33 cellular contexts compared by ENCODE assay signal in the genomic region with DNA sequence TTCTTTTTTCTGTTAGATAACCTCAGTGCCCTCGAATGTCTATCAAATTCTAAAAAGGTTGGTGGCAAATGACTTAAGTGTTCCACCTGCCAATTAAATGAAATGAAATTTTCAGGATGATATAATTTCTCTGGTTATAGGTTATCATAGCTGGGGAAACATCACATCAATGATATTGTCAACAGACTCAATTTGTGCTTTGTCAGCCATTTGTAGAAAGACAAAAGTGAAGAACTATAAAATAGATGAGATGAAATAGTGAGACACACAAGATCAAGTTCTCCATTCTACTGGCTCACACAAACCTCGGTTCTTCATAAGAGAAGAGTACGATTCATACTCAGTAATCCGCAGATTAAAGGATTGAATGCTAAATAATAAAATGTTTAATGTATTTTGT.
"Had no signal": no experiment of that assay in that cellular context is flagged by ENCODE, and none has a peak within 500 bp of the region (broad histone marks: within the 10 kb centered on the region; RNA-seq: fewer than 3 reads in every experiment).

No MANE protein-coding gene starts in this region.

- H3K27ac ChIP-seq: adrenal gland, body of pancreas, breast epithelium, VCaP had no signal

- H3K4me3 ChIP-seq: adrenal gland, body of pancreas, breast epithelium had no signal

- FAIRE-seq: astrocyte, TTC549 had no signal

- DNase-seq: activated B cell treated with CpG ODN at 0.5 μM for 24 hours; activated CD4-positive, alpha-beta memory T cell treated with anti-CD3 and anti-CD28 coated beads for 36 hours; activated CD4-positive, alpha-beta T cell treated with anti-CD3 and anti-CD28 coated beads for 4 hours; activated CD4-positive, alpha-beta T cell treated with anti-CD3 and anti-CD28 coated beads, Interleukin-2, amount 10 ng/mL, durations not matched to agents 24 days and 14 days; activated CD4-positive, alpha-beta T cell treated with anti-CD3 and anti-CD28 coated beads, Interleukin-2, amount 50 U/mL, for 1 hour; activated CD4-positive, alpha-beta T cell treated with anti-CD3 and anti-CD28 coated beads, Interleukin-2, amount 50 U/mL, for 4 hours; activated CD4-positive, CD25-positive, alpha-beta regulatory T cell treated with anti-CD3 and anti-CD28 coated beads, Interleukin-2, amount 50 U/mL, for 72 hours; activated CD8-positive, alpha-beta memory T cell treated with anti-CD3 and anti-CD28 coated beads, Interleukin-2, amount 50 U/mL, for 4 hours; activated CD8-positive, alpha-beta T cell treated with anti-CD3 and anti-CD28 coated beads for 36 hours; activated effector memory CD4-positive, alpha-beta T cell treated with anti-CD3 and anti-CD28 coated beads, Interleukin-2, amount 50 U/mL, for 16 hours; activated gamma-delta T cell treated with Interleukin-2 at 50 U/mL for 16 hours; activated naive CD4-positive, alpha-beta T cell; activated naive CD4-positive, alpha-beta T cell treated with anti-CD3 and anti-CD28 coated beads for 36 hours; activated naive CD4-positive, alpha-beta T cell treated with anti-CD3 and anti-CD28 coated beads, Interleukin-2, amount 50 U/mL, for 16 hours; activated naive CD8-positive, alpha-beta T cell treated with anti-CD3 and anti-CD28 coated beads for 36 hours; activated T-cell treated with anti-CD3 and anti-CD28 coated beads for 4 hours; activated T-cell treated with anti-CD3 and anti-CD28 coated beads, Interleukin-2, amount 50 U/mL, for 1 hour; activated T-cell treated with anti-CD3 and anti-CD28 coated beads, Interleukin-2, amount 50 U/mL, for 4 hours; activated T-cell treated with anti-CD3 and anti-CD28 coated beads, Interleukin-2, amount 50 U/mL, for 72 hours; adrenal gland; amniotic stem cell; aorta; body of pancreas; brain microvascular endothelial cell; central memory CD4-positive, alpha-beta T cell; T-helper 2 cell; T-helper 9 cell had no signal

- H3K36me3 ChIP-seq: adrenal gland, brain microvascular endothelial cell, breast epithelium had no signal

- ATAC-seq: activated CD8-positive, alpha-beta T cell treated with anti-CD3 and anti-CD28 coated beads for 36 hours; activated naive CD4-positive, alpha-beta T cell treated with anti-CD3 and anti-CD28 coated beads, Interleukin-2, amount 50 U/mL, for 72 hours; activated T-cell treated with anti-CD3 and anti-CD28 coated beads, Interleukin-2, amount 50 U/mL, for 4 hours; activated T-cell treated with anti-CD3 and anti-CD28 coated beads, Interleukin-2, amount 50 U/mL, for 72 hours; activated T-helper 17 cell treated with anti-CD3 and anti-CD28 coated beads, Interleukin-2, amount 50 U/mL, for 72 hours; body of pancreas had no signal

- H3K4me1 ChIP-seq: body of pancreas had no signal

- H3K27me3 ChIP-seq: adrenal gland, body of pancreas, brain microvascular endothelial cell, breast epithelium had no signal

- H3K9me3 ChIP-seq: adrenal gland, body of pancreas, breast epithelium had no signal
